1 cellular context compared by ENCODE assay signal in the genomic region with DNA sequence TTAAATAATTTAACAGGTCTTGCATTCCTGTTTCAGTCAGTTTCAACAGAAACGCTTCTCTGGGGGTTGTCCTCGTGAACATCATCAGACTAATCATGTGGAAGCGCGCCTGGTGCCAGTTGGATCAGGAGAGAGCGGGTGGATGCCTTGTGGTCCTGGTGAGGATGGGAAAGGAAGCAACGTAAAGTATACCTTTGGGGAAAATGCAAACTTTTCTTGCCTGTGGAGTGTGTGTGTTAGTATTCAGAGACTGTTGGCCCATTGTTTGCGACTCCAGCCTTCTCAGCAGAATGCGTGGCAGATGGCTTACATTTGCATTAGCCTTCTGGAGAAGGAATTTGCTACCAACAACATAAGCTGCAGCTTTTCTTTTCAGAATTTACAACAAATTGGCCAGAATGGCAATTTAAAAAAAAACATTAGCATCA.
TF ChIP-seq lines count a peak whose summit lies in the region.

No MANE protein-coding gene starts in this region.

TF ChIP-seq in H1, 55 proteins besides CTCF, POLR2A, EP300 and RAD21 (continued from another document):
- TF ChIP-seq TCF12 (IDR thresholded peaks at IDR 0.05; ENCODE audit: low read depth, low read length) (0 out of 2 replicates have a peak, but pooled peaks have one; percentile 82), SIRT6 (IDR thresholded peaks at IDR 0.05; ENCODE audit: low read length) (no peak), KDM4A (IDR thresholded peaks at IDR 0.05; ENCODE audit: low read depth, low read length, severe bottlenecking) (no peak), JUN (IDR thresholded peaks at IDR 0.05; ENCODE audit: low read depth, low read length) (no peak), SIX5 (IDR thresholded peaks at IDR 0.05; ENCODE audit: low read depth, low read length) (no peak), SRF (IDR thresholded peaks at IDR 0.05; ENCODE audit: low read depth, low read length) (no peak), SP2 (IDR thresholded peaks at IDR 0.05; ENCODE audit: low read length) (no peak), CEBPB (IDR thresholded peaks at IDR 0.05; ENCODE audit: low read depth, low read length) (no peak), EZH2 (IDR thresholded peaks at IDR 0.05; ENCODE audit: low read depth, low read length, severe bottlenecking) (no peak), KDM1A (IDR thresholded peaks at IDR 0.05; ENCODE audit: borderline replicate concordance, low read length) (no peak), JUND (IDR thresholded peaks at IDR 0.05; ENCODE audit: low read length) (no peak), NRF1 (IDR thresholded peaks at IDR 0.05; ENCODE audit: low read depth, low read length) (no peak), RXRA (IDR thresholded peaks at IDR 0.05; ENCODE audit: insufficient read depth, low read depth, low read length) (no peak), BCL11A (IDR thresholded peaks at IDR 0.05; ENCODE audit: low read depth in 2 of 2, low read length in 2 of 2) (no peak), TAF7 (optimal IDR thresholded peaks at IDR 0.05; ENCODE audit: borderline replicate concordance, low read depth, low read length) (no peak), NANOG (IDR thresholded peaks at IDR 0.05; ENCODE audit: insufficient read depth, low read depth, low read length, poor library complexity, severe bottlenecking) (no peak), KDM5A (IDR thresholded peaks at IDR 0.05; ENCODE audit: low read length) (no peak), CREB1 (IDR thresholded peaks at IDR 0.05) (no peak), ZNF274 (IDR thresholded peaks at IDR 0.05; ENCODE audit: borderline replicate concordance, extremely low read depth, low read length) (no peak), MAFK (IDR thresholded peaks at IDR 0.05; ENCODE audit: low read depth, low read length) (no peak), SIN3A (conservative IDR thresholded peaks at IDR 0.05 in 1 of 2, IDR thresholded peaks at IDR 0.05 in 1 of 2; ENCODE audit: low read depth in 1 of 2, low read length in 2 of 2) (no peak), TEAD4 (IDR thresholded peaks at IDR 0.05; ENCODE audit: low read depth, low read length) (0 out of 2 replicates have a peak, but pooled peaks have one; percentile 38), EGR1 (IDR thresholded peaks at IDR 0.05; ENCODE audit: borderline replicate concordance, low read depth, low read length) (no peak), GABPA (IDR thresholded peaks at IDR 0.05; ENCODE audit: borderline replicate concordance, insufficient read depth, low read length) (no peak), MAX (IDR thresholded peaks at IDR 0.05) (no peak; the same call in 1 of the 2 replicates), BACH1 (IDR thresholded peaks at IDR 0.05; ENCODE audit: low read length) (no peak), RNF2 (IDR thresholded peaks at IDR 0.05; ENCODE audit: borderline replicate concordance, low read depth, low read length, missing control alignments, poor library complexity, severe bottlenecking) (no peak), ASH2L (IDR thresholded peaks at IDR 0.05; ENCODE audit: low read length) (no peak), TBP (IDR thresholded peaks at IDR 0.05; ENCODE audit: low read depth, low read length) (no peak), SP1 (IDR thresholded peaks at IDR 0.05; ENCODE audit: low read depth, low read length) (no peak), CBX8 (IDR thresholded peaks at IDR 0.05; ENCODE audit: borderline replicate concordance, low read depth, low read length) (no peak), POU5F1 (IDR thresholded peaks at IDR 0.05; ENCODE audit: low read depth, low read length) (no peak), CHD7 (IDR thresholded peaks at IDR 0.05; ENCODE audit: insufficient replicate concordance, low read length) (no peak), GTF2F1 (IDR thresholded peaks at IDR 0.05; ENCODE audit: borderline replicate concordance, low read depth, low read length) (no peak), CHD2 (IDR thresholded peaks at IDR 0.05; ENCODE audit: low read length) (no peak), TAF1 (IDR thresholded peaks at IDR 0.05; ENCODE audit: low read depth, low read length) (no peak), RFX5 (IDR thresholded peaks at IDR 0.05; ENCODE audit: borderline replicate concordance, low read depth, low read length) (no peak), SP4 (IDR thresholded peaks at IDR 0.05; ENCODE audit: low read length) (no peak), RBBP5 (IDR thresholded peaks at IDR 0.05; ENCODE audit: borderline replicate concordance, low read depth, low read length) (0 out of 2 replicates have a peak, but pooled peaks have one; percentile 30), CHD1 (IDR thresholded peaks at IDR 0.05; ENCODE audit: low read depth, low read length) (no peak), CBX5 (IDR thresholded peaks at IDR 0.05; ENCODE audit: low read depth, low read length) (no peak)
- TF ChIP-seq, protein P1, sequence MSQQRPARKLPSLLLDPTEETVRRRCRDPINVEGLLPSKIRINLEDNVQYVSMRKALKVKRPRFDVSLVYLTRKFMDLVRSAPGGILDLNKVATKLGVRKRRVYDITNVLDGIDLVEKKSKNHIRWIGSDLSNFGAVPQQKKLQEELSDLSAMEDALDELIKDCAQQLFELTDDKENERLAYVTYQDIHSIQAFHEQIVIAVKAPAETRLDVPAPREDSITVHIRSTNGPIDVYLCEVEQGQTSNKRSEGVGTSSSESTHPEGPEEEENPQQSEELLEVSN (IDR thresholded peaks at IDR 0.05): peak; percentile 53
- TF ChIP-seq, protein P2, sequence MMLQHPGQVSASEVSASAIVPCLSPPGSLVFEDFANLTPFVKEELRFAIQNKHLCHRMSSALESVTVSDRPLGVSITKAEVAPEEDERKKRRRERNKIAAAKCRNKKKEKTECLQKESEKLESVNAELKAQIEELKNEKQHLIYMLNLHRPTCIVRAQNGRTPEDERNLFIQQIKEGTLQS (IDR thresholded peaks at IDR 0.05; ENCODE audit: insufficient read depth, low read depth, low read length): no peak
- TF ChIP-seq, protein P3, sequence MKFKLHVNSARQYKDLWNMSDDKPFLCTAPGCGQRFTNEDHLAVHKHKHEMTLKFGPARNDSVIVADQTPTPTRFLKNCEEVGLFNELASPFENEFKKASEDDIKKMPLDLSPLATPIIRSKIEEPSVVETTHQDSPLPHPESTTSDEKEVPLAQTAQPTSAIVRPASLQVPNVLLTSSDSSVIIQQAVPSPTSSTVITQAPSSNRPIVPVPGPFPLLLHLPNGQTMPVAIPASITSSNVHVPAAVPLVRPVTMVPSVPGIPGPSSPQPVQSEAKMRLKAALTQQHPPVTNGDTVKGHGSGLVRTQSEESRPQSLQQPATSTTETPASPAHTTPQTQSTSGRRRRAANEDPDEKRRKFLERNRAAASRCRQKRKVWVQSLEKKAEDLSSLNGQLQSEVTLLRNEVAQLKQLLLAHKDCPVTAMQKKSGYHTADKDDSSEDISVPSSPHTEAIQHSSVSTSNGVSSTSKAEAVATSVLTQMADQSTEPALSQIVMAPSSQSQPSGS (IDR thresholded peaks at IDR 0.05; ENCODE audit: low read length): no peak
- TF ChIP-seq, protein P4, sequence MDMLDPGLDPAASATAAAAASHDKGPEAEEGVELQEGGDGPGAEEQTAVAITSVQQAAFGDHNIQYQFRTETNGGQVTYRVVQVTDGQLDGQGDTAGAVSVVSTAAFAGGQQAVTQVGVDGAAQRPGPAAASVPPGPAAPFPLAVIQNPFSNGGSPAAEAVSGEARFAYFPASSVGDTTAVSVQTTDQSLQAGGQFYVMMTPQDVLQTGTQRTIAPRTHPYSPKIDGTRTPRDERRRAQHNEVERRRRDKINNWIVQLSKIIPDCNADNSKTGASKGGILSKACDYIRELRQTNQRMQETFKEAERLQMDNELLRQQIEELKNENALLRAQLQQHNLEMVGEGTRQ (IDR thresholded peaks at IDR 0.05; ENCODE audit: low read length): 0 out of 2 replicates have a peak, but pooled peaks have one; percentile 5
